Comparison of ENCODE assay signal across 18 cellular contexts in genomic region chr18:35322486-35323258, GRCh38.
"Had no signal": no experiment of that assay in that cellular context is flagged by ENCODE, and none has a peak within 500 bp of the region (broad histone marks: within the 10 kb centered on the region; RNA-seq: fewer than 3 reads in every experiment).

No MANE protein-coding gene starts in this region.

- H3K9me3 Mint-ChIP-seq: activated CD4-positive, alpha-beta memory T cell treated with anti-CD3 and anti-CD28 coated beads for 36 hours; endodermal cell had no signal

- DNase-seq: activated CD4-positive, alpha-beta memory T cell treated with anti-CD3 and anti-CD28 coated beads for 36 hours; activated gamma-delta T cell; activated T-cell treated with anti-CD3 and anti-CD28 coated beads, Interleukin-2, amount 50 U/mL, for 48 hours; cerebellar nuclear complex; endodermal cell; heart left ventricle; kidney; left ventricle myocardium superior; posterior cingulate gyrus; thyroid gland had no signal

- H2AFZ ChIP-seq: neural progenitor cell had no signal

- H3K27ac Mint-ChIP-seq: activated CD4-positive, alpha-beta memory T cell treated with anti-CD3 and anti-CD28 coated beads for 36 hours; activated naive CD8-positive, alpha-beta T cell; brain; endodermal cell; mesothelial cell of epicardium; neural progenitor cell had no signal

- ATAC-seq: heart left ventricle, left ventricle myocardium superior had no signal

- H3K27me3 Mint-ChIP-seq: activated CD4-positive, alpha-beta memory T cell treated with anti-CD3 and anti-CD28 coated beads for 36 hours; activated naive CD8-positive, alpha-beta T cell; brain had no signal

- H3K9ac ChIP-seq: neural progenitor cell had no signal

- H3K4me1 Mint-ChIP-seq: brain, endodermal cell, mesothelial cell of epicardium had no signal

- H3K27ac ChIP-seq: heart left ventricle, neural progenitor cell, right atrium auricular region, thyroid gland, vagina had no signal

- H3K27me3 ChIP-seq: heart left ventricle, neural progenitor cell, right atrium auricular region, thyroid gland, vagina had no signal

- FAIRE-seq: frontal cortex, kidney had no signal

- H3K4me3 ChIP-seq: heart left ventricle, neural progenitor cell, right atrium auricular region, smooth muscle cell, thyroid gland, vagina had no signal

- H3K9me3 ChIP-seq: right atrium auricular region, thyroid gland, vagina had no signal

- H3K4me2 ChIP-seq: neural progenitor cell, smooth muscle cell had no signal

- H3K4me3 Mint-ChIP-seq: activated CD4-positive, alpha-beta memory T cell treated with anti-CD3 and anti-CD28 coated beads for 36 hours; activated naive CD8-positive, alpha-beta T cell; brain; endodermal cell; mesothelial cell of epicardium; neural progenitor cell had no signal

- H3K36me3 ChIP-seq: heart left ventricle, neural progenitor cell, right atrium auricular region, thyroid gland, vagina had no signal

- H3K4me1 ChIP-seq: heart left ventricle, right atrium auricular region, thyroid gland, vagina had no signal
